ENCODE assay signal across 18 cellular contexts in genomic region chr12:8603858-8604257, GRCh38. TPM values are rescaled to one million over a fixed set of nuclear protein-coding genes. Genes with fewer than 3 reads are reported as not detected.
DNase-seq lines count a peak whose midpoint lies in the region; ATAC-seq and TF ChIP-seq lines count a peak whose summit lies in the region.
"Had no signal": no experiment of that assay in that cellular context is flagged by ENCODE, and none has a peak within 500 bp of the region (broad histone marks: within the 10 kb centered on the region; RNA-seq: fewer than 3 reads in every experiment).

No MANE protein-coding gene starts in this region.

- H3F3A ChIP-seq in smooth muscle cell (ENCODE audit: low read depth) = no peaks in the 10 kb centered on the region

- no peaks in the 10 kb centered on the region for H4K20me1 ChIP-seq in smooth muscle cell (ENCODE audit: low read depth)

- no peak overlapping the region for H3K27ac Mint-ChIP-seq in endodermal cell
- H3K27ac Mint-ChIP-seq in mesothelial cell of epicardium = no peak overlapping the region
- H3K27ac Mint-ChIP-seq: activated CD4-positive, alpha-beta T cell treated with anti-CD3 and anti-CD28 coated beads, Interleukin-2, amount 10 ng/mL, durations not matched to agents 7 days and 5 days; activated T-helper 2 cell treated with anti-CD3 and anti-CD28 coated beads, Interferon-gamma antibody, Interleukin-2, Interleukin-4, amounts not matched to agents 10 μg/mL and 5 μg/mL and 100 μg/mL, durations not matched to agents 14 hours and 24 hours and 36 hours had no signal

- H3K4me3 Mint-ChIP-seq in endodermal cell = no peak overlapping the region
- no peak overlapping the region for H3K4me3 Mint-ChIP-seq in mesothelial cell of epicardium
- H3K4me3 Mint-ChIP-seq: activated CD4-positive, alpha-beta T cell treated with anti-CD3 and anti-CD28 coated beads, Interleukin-2, amount 10 ng/mL, durations not matched to agents 7 days and 5 days had no signal

- no peak for ATAC-seq in GM19455 (IDR thresholded peaks at IDR 0.05; ENCODE audit: unreplicated experiment)
- ATAC-seq in GM21723 (IDR thresholded peaks at IDR 0.05; ENCODE audit: unreplicated experiment) = no peak

- H3K9ac ChIP-seq in NT2/D1 (ENCODE audit: insufficient read length, low read depth) = no peak overlapping the region
- H3K9ac ChIP-seq in endodermal cell (ENCODE audit: extremely low read depth, low read length, poor library complexity, severe bottlenecking) = no peak overlapping the region
- no peak overlapping the region for H3K9ac ChIP-seq in smooth muscle cell (ENCODE audit: low read depth)

- H3K4me3 ChIP-seq in NT2/D1 (ENCODE audit: insufficient read length, low read depth) (no peak overlapping the region), endodermal cell (ENCODE audit: low read length) (no peak overlapping the region), smooth muscle cell (no peak overlapping the region)
- H3K4me3 ChIP-seq: left ventricle myocardium inferior, suprapubic skin had no signal

- H3K36me3 ChIP-seq in NT2/D1 (ENCODE audit: insufficient read depth, insufficient read length, low read length) (no peaks in the 10 kb centered on the region), endodermal cell (ENCODE audit: control insufficient read depth, insufficient read depth, low read length) (no peaks in the 10 kb centered on the region), smooth muscle cell (ENCODE audit: low read depth) (no peaks in the 10 kb centered on the region)
- H3K36me3 ChIP-seq: left ventricle myocardium inferior, suprapubic skin had no signal

- no peaks in the 10 kb centered on the region for H3K27me3 Mint-ChIP-seq in endodermal cell (ENCODE audit: insufficient read depth)
- H3K27me3 Mint-ChIP-seq in mesothelial cell of epicardium (ENCODE audit: low read depth) = no peaks in the 10 kb centered on the region

- no peaks in the 10 kb centered on the region for H3K9me3 ChIP-seq in NT2/D1 (ENCODE audit: insufficient read depth, low read length)
- no peaks in the 10 kb centered on the region for H3K9me3 ChIP-seq in endodermal cell (ENCODE audit: control insufficient read depth, low read length)
- H3K9me3 ChIP-seq in smooth muscle cell (replicated peaks; ENCODE audit: low read depth) = no peaks in the 10 kb centered on the region
- H3K9me3 ChIP-seq: left ventricle myocardium inferior, suprapubic skin had no signal

- no peak overlapping the region for H3K4me2 ChIP-seq in smooth muscle cell

- H3K4me1 ChIP-seq in NT2/D1 (ENCODE audit: insufficient read depth, insufficient read length) = peaks cover 3% of the 10 kb centered on the region
- H3K4me1 ChIP-seq in endodermal cell (ENCODE audit: control insufficient read depth, insufficient read depth, low read length) = no peaks in the 10 kb centered on the region
- H3K4me1 ChIP-seq in smooth muscle cell (ENCODE audit: low read depth) = no peaks in the 10 kb centered on the region
- H3K4me1 ChIP-seq: left ventricle myocardium inferior, suprapubic skin had no signal

- 50 to 55% methylated on average over 1 to 3 of the region's 3 CpGs for WGBS in endodermal cell (ENCODE audit: insufficient coverage in 1 of 2, insufficient read length in 1 of 2), 2 experiments
- 41% methylated on average over 3 of the region's 3 CpGs for WGBS in smooth muscle cell (ENCODE audit: low lambda C conversion rate)

- peaks cover 16% of the 10 kb centered on the region for H3K4me1 Mint-ChIP-seq in endodermal cell
- peaks cover 2% of the 10 kb centered on the region for H3K4me1 Mint-ChIP-seq in mesothelial cell of epicardium

- peak; percentile 96 for TF ChIP-seq CTCF in endodermal cell (conservative IDR thresholded peaks at IDR 0.05)
- TF ChIP-seq CTCF in smooth muscle cell (IDR thresholded peaks at IDR 0.05; ENCODE audit: borderline replicate concordance, insufficient read depth, poor library complexity, severe bottlenecking) = peak; percentile 19
- TF ChIP-seq CTCF in mesothelial cell of epicardium (IDR thresholded peaks at IDR 0.05; ENCODE audit: unreplicated experiment) = no peak

- H3K79me2 ChIP-seq in smooth muscle cell (ENCODE audit: low read depth) = no peaks in the 10 kb centered on the region

- H3K36me3 Mint-ChIP-seq in endodermal cell (ENCODE audit: low read depth) (no peaks in the 10 kb centered on the region), mesothelial cell of epicardium (no peaks in the 10 kb centered on the region)

- DNase-seq in DMS 273 (lab: John Stamatoyannopoulos, UW; ENCODE audit: unreplicated experiment) (peak; percentile 2), DMS 273 treated with DMSO at 0.1 percent for 48 hours (lab: John Stamatoyannopoulos, UW) (no peak), NT2/D1 (ENCODE audit: low read depth, low spot score) (peak; percentile 46), endodermal cell (peak; percentile 62), smooth muscle cell (lab: John Stamatoyannopoulos, UW; ENCODE audit: unreplicated experiment) (no peak), mesothelial cell of epicardium (ENCODE audit: low spot score in 2 of 2, unreplicated experiment in 2 of 2) (no peak)
- DNase-seq: 8988T; activated CD4-positive, alpha-beta T cell treated with anti-CD3 and anti-CD28 coated beads, Interleukin-2, amount 10 ng/mL, durations not matched to agents 7 days and 5 days; left ventricle myocardium inferior; NK-92 treated with Interleukin-12 subunit alpha and Interleukin-12 subunit beta, amount 100 ng/mL, for 24 hours; small intestine; T-helper 1 cell had no signal

- no peaks in the 10 kb centered on the region for H3K9me3 Mint-ChIP-seq in endodermal cell
- no peaks in the 10 kb centered on the region for H3K9me3 Mint-ChIP-seq in mesothelial cell of epicardium
- H3K9me3 Mint-ChIP-seq: activated CD4-positive, alpha-beta T cell treated with anti-CD3 and anti-CD28 coated beads, Interleukin-2, amount 10 ng/mL, durations not matched to agents 7 days and 5 days; activated T-helper 2 cell treated with anti-CD3 and anti-CD28 coated beads, Interferon-gamma antibody, Interleukin-2, Interleukin-4, amounts not matched to agents 10 μg/mL and 5 μg/mL and 100 μg/mL, durations not matched to agents 14 hours and 24 hours and 36 hours had no signal

- H2AFZ ChIP-seq in smooth muscle cell (ENCODE audit: low read depth) = no peak overlapping the region

- H3K27ac ChIP-seq in endodermal cell (ENCODE audit: low read depth, low read length) = no peak overlapping the region
- H3K27ac ChIP-seq in smooth muscle cell (ENCODE audit: low read depth) = no peak overlapping the region
- H3K27ac ChIP-seq: left ventricle myocardium inferior, suprapubic skin had no signal

- H3K27me3 ChIP-seq in NT2/D1 (ENCODE audit: insufficient read depth, insufficient read length) (no peaks in the 10 kb centered on the region), endodermal cell (ENCODE audit: control insufficient read depth, insufficient read depth, low read length, poor library complexity, severe bottlenecking) (no peaks in the 10 kb centered on the region), smooth muscle cell (ENCODE audit: low read depth) (no peaks in the 10 kb centered on the region)

RNA-seq across cellular contexts. Expression of gene AICDA, which starts 8.8 kb away (rescaled TPM):
- total RNA-seq in endodermal cell (not detected), smooth muscle cell (not detected in 2 replicates), mesothelial cell of epicardium (not detected in 3 replicates)
- polyA plus RNA-seq in endodermal cell (2013, experiment 1 of 2) = not detected
- not detected for polyA plus RNA-seq in endodermal cell (2013, experiment 2 of 2)
- not detected in 2 replicates for polyA plus RNA-seq in smooth muscle cell
- total RNA-seq: activated CD4-positive, alpha-beta T cell treated with anti-CD3 and anti-CD28 coated beads, Interleukin-2, amount 10 ng/mL, durations not matched to agents 7 days and 5 days; activated T-helper 2 cell treated with anti-CD3 and anti-CD28 coated beads, Interferon-gamma antibody, Interleukin-2, Interleukin-4, amounts not matched to agents 10 μg/mL and 5 μg/mL and 100 μg/mL, durations not matched to agents 14 hours and 24 hours and 36 hours; glomerular endothelial cell; left ventricle myocardium inferior; MCF 10A; suprapubic skin had no signal

RNA-seq across cellular contexts. Expression of gene MFAP5, which starts 58.8 kb away (rescaled TPM):
- total RNA-seq in endodermal cell (under 1 TPM in 1 of 2 donors, not detected in 1; 0.44 TPM), smooth muscle cell (96.5 and 120 TPM in 2 replicates), mesothelial cell of epicardium (0.60 to 1.8 TPM (median 1.5 TPM) in 3 replicates)
- 0.46 TPM for polyA plus RNA-seq in endodermal cell (2013, experiment 1 of 2)
- polyA plus RNA-seq in endodermal cell (2013, experiment 2 of 2) = 0.66 TPM
- 33.5 and 92.4 TPM in 2 replicates for polyA plus RNA-seq in smooth muscle cell
- total RNA-seq: activated CD4-positive, alpha-beta T cell treated with anti-CD3 and anti-CD28 coated beads, Interleukin-2, amount 10 ng/mL, durations not matched to agents 7 days and 5 days; activated T-helper 2 cell treated with anti-CD3 and anti-CD28 coated beads, Interferon-gamma antibody, Interleukin-2, Interleukin-4, amounts not matched to agents 10 μg/mL and 5 μg/mL and 100 μg/mL, durations not matched to agents 14 hours and 24 hours and 36 hours; glomerular endothelial cell had no signal

Comparison
In these comparisons a context has a peak if more than half of its experiments do, and no peak if none do; other contexts are left out.
1. DNase-seq: peak in DMS 273 (single experiment), NT2/D1 (single experiment) and endodermal cell (single experiment); none in DMS 273 treated with DMSO at 0.1 percent for 48 hours (single experiment), smooth muscle cell (single experiment) and mesothelial cell of epicardium (0 of 2).
2. RNA of gene MFAP5, which starts 58.8 kb away (total RNA-seq): 96.5 to 120 TPM in smooth muscle cell; 0.60 to 1.8 TPM in mesothelial cell of epicardium and 0.44 TPM in endodermal cell; every median in the first group is over 10 times any median in the second.